ENCODE assay signal across 20 cellular contexts in the genomic region with DNA sequence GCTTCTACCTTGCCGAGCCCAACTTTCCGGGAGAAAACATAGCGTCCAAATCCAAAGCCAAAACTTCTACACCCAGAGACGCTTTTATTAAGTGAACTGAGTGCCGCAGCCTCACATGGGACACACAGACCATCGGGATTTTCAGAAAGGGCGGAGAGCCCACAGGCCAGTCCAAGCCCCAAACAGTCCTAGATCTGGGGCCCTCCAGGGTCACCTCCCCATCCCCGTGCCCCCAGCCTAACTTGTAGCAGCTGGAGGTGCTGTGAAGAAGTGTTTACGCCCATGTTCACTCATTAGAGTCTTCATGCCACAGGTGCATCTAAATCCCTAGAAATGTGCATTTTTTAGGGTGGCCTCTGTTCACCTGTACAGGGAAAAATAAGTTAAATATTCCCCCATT.
"Had no signal": no experiment of that assay in that cellular context is flagged by ENCODE, and none has a peak within 500 bp of the region (broad histone marks: within the 10 kb centered on the region; RNA-seq: fewer than 3 reads in every experiment).

No MANE protein-coding gene starts in this region.

- H2AFZ ChIP-seq: parathyroid adenoma had no signal

- H3K27me3 Mint-ChIP-seq: memory B cell; stimulated activated naive B cell treated with anti-CD40 and anti-IgM and Interleukin-4, amounts not matched to agents 10 μg/mL and 1 μg/mL and 100 μg/mL, for 72 hours; stimulated activated naive CD8-positive, alpha-beta T cell treated with anti-CD3 and anti-CD28 coated beads, Interleukin-15, amount 100 ng/mL, for 72 hours had no signal

- H3K9me3 ChIP-seq: heart right ventricle, lower lobe of right lung, prostate gland, right lobe of liver, thoracic aorta, transverse colon had no signal

- H3K79me2 ChIP-seq: parathyroid adenoma had no signal

- H3K36me3 Mint-ChIP-seq: natural killer cell had no signal

- ATAC-seq: left lobe of liver; lower lobe of right lung; natural killer cell; stimulated activated naive B cell treated with anti-CD40 and anti-IgM and Interleukin-4, amounts not matched to agents 10 μg/mL and 1 μg/mL and 100 μg/mL, for 72 hours; stimulated activated naive CD8-positive, alpha-beta T cell treated with anti-CD3 and anti-CD28 coated beads, Interleukin-15, amount 100 ng/mL, for 72 hours had no signal

- H3K27me3 ChIP-seq: heart right ventricle, right lobe of liver, transverse colon had no signal

- H3K4me3 Mint-ChIP-seq: memory B cell; mesothelial cell of epicardium; natural killer cell; stimulated activated naive B cell treated with anti-CD40 and anti-IgM and Interleukin-4, amounts not matched to agents 10 μg/mL and 1 μg/mL and 100 μg/mL, for 72 hours; stimulated activated naive CD8-positive, alpha-beta T cell treated with anti-CD3 and anti-CD28 coated beads, Interleukin-15, amount 100 ng/mL, for 72 hours had no signal

- H3K9me3 Mint-ChIP-seq: memory B cell; mesothelial cell of epicardium; natural killer cell; stimulated activated naive B cell treated with anti-CD40 and anti-IgM and Interleukin-4, amounts not matched to agents 10 μg/mL and 1 μg/mL and 100 μg/mL, for 72 hours; stimulated activated naive CD8-positive, alpha-beta T cell treated with anti-CD3 and anti-CD28 coated beads, Interleukin-15, amount 100 ng/mL, for 72 hours had no signal

- H3K27ac ChIP-seq: coronary artery, lower lobe of right lung, parathyroid adenoma, prostate gland, thoracic aorta, transverse colon had no signal

- DNase-seq: effector CD4-positive, alpha-beta T cell; foreskin melanocyte; heart right ventricle; hypothalamus; lower lobe of right lung; natural killer cell; occipital lobe; retina; stimulated activated CD4-positive, alpha-beta T cell treated with anti-CD3 and anti-CD28 coated beads, Interleukin-4, amount 100 ng/mL, for 24 hours; stimulated activated naive B cell treated with anti-CD40 and anti-IgM and Interleukin-4, amounts not matched to agents 10 μg/mL and 1 μg/mL and 100 μg/mL, for 72 hours; stimulated activated naive CD8-positive, alpha-beta T cell treated with anti-CD3 and anti-CD28 coated beads, Interleukin-15, amount 100 ng/mL, for 72 hours; transverse colon had no signal

- H3K27ac Mint-ChIP-seq: memory B cell; mesothelial cell of epicardium; natural killer cell; stimulated activated naive B cell treated with anti-CD40 and anti-IgM and Interleukin-4, amounts not matched to agents 10 μg/mL and 1 μg/mL and 100 μg/mL, for 72 hours had no signal

- H3K9ac ChIP-seq: parathyroid adenoma had no signal

- H3K4me1 ChIP-seq: prostate gland, right lobe of liver, transverse colon had no signal

- H3K4me3 ChIP-seq: coronary artery, heart right ventricle, lower lobe of right lung, prostate gland, right lobe of liver, thoracic aorta, transverse colon had no signal
